ENCODE assay signal across 29 cellular contexts in the genomic region with DNA sequence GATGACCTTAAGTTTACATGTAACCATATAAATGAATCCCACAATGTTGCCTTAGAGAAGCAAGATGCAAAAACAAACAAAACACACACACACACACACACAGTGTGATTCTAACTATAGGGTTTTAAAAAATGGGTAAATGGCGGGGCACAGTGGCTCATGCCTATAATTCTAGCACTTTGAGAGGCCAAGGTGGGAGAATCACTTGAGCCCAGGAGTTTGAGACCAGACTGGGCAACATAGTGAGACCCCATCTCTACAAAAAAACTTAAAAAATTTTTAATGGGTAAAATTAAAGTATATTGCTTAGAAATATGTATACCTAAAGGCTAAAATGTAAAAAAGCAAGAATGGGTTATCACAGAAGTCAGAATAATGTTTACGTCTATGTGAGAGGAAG. TPM values are rescaled to one million over a fixed set of nuclear protein-coding genes. Genes with fewer than 3 reads are reported as not detected.
"Had no signal": no experiment of that assay in that cellular context is flagged by ENCODE, and none has a peak within 500 bp of the region (broad histone marks: within the 10 kb centered on the region; RNA-seq: fewer than 3 reads in every experiment).

No MANE protein-coding gene starts in this region.

- H3K27ac Mint-ChIP-seq: natural killer cell; nephron; neural progenitor cell; progenitor cell of endocrine pancreas; stimulated activated effector memory CD8-positive, alpha-beta T cell treated with anti-CD3 and anti-CD28 coated beads, Interleukin-12 subunit alpha, Interleukin-12 subunit beta, amount 100 ng/mL, for 72 hours; stimulated activated naive CD8-positive, alpha-beta T cell treated with anti-CD3 and anti-CD28 coated beads, Interleukin-15, amount 100 ng/mL, for 72 hours; type B pancreatic cell had no signal

- H2AFZ ChIP-seq: neural progenitor cell, parathyroid adenoma had no signal

- FAIRE-seq: small intestine had no signal

- H3K27me3 ChIP-seq: neural progenitor cell, ovary, right lobe of liver, sigmoid colon, suprapubic skin, testis, tibial artery, transverse colon, upper lobe of right lung, uterus had no signal

- H3K9me3 ChIP-seq: ovary, psoas muscle, right lobe of liver, sigmoid colon, suprapubic skin, testis, tibial artery, transverse colon, upper lobe of right lung, uterus had no signal

- H3K4me1 Mint-ChIP-seq: nephron, neural progenitor cell had no signal

- H3K79me2 ChIP-seq: parathyroid adenoma had no signal

- ATAC-seq: natural killer cell; psoas muscle; right cardiac atrium; right lobe of liver; stimulated activated effector memory CD8-positive, alpha-beta T cell treated with anti-CD3 and anti-CD28 coated beads, Interleukin-12 subunit alpha, Interleukin-12 subunit beta, amount 100 ng/mL, for 72 hours; stimulated activated naive CD8-positive, alpha-beta T cell treated with anti-CD3 and anti-CD28 coated beads, Interleukin-15, amount 100 ng/mL, for 72 hours; stimulated activated naive CD8-positive, alpha-beta T cell treated with anti-CD3 and anti-CD28 coated beads, Interleukin-15, Interleukin-2, amounts not matched to agents 100 U/mL and 50 U/mL, for 24 hours; upper lobe of right lung had no signal

- DNase-seq: natural killer cell; occipital lobe; ovary; posterior cingulate gyrus; psoas muscle; right lobe of liver; sigmoid colon; small intestine; stimulated activated CD4-positive, alpha-beta T cell treated with anti-CD3 and anti-CD28 coated beads, Interleukin-15, amount 100 ng/mL, for 24 hours; stimulated activated CD4-positive, alpha-beta T cell treated with anti-CD3 and anti-CD28 coated beads, Interleukin-2, amount 100 ng/mL, for 24 hours; stimulated activated CD4-positive, alpha-beta T cell treated with anti-CD3 and anti-CD28 coated beads, Interleukin-2, amount 100 ng/mL, for 48 hours; stimulated activated CD4-positive, alpha-beta T cell treated with anti-CD3 and anti-CD28 coated beads, Interleukin-4, amount 100 ng/mL, for 24 hours; stimulated activated naive CD4-positive, alpha-beta T cell; stimulated activated naive CD8-positive, alpha-beta T cell treated with anti-CD3 and anti-CD28 coated beads, Interleukin-15, amount 100 ng/mL, for 72 hours; stimulated activated naive CD8-positive, alpha-beta T cell treated with anti-CD3 and anti-CD28 coated beads, Interleukin-15, Interleukin-2, amounts not matched to agents 100 U/mL and 50 U/mL, for 24 hours; substantia nigra; testis; tibial artery; transverse colon; upper lobe of right lung; uterus had no signal

- H3K36me3 Mint-ChIP-seq: natural killer cell; neural progenitor cell; stimulated activated effector memory CD8-positive, alpha-beta T cell treated with anti-CD3 and anti-CD28 coated beads, Interleukin-12 subunit alpha, Interleukin-12 subunit beta, amount 100 ng/mL, for 72 hours; type B pancreatic cell had no signal

- H3K27ac ChIP-seq: neural progenitor cell, ovary, parathyroid adenoma, psoas muscle, right lobe of liver, sigmoid colon, suprapubic skin, testis, tibial artery, transverse colon, upper lobe of right lung, uterus had no signal

- H3K9ac ChIP-seq: neural progenitor cell, parathyroid adenoma had no signal

- H3K36me3 ChIP-seq: neural progenitor cell, ovary, sigmoid colon, suprapubic skin, tibial artery, transverse colon, upper lobe of right lung, uterus had no signal

- H3K4me3 Mint-ChIP-seq: nephron; neural progenitor cell; stimulated activated effector memory CD8-positive, alpha-beta T cell treated with anti-CD3 and anti-CD28 coated beads, Interleukin-12 subunit alpha, Interleukin-12 subunit beta, amount 100 ng/mL, for 72 hours; stimulated activated naive CD8-positive, alpha-beta T cell treated with anti-CD3 and anti-CD28 coated beads, Interleukin-15, amount 100 ng/mL, for 72 hours; type B pancreatic cell had no signal

- H3K9me3 Mint-ChIP-seq: natural killer cell; nephron; neural progenitor cell; stimulated activated effector memory CD8-positive, alpha-beta T cell treated with anti-CD3 and anti-CD28 coated beads, Interleukin-12 subunit alpha, Interleukin-12 subunit beta, amount 100 ng/mL, for 72 hours; type B pancreatic cell had no signal

- H3K27me3 Mint-ChIP-seq: progenitor cell of endocrine pancreas, type B pancreatic cell had no signal

- H3K4me1 ChIP-seq: neural progenitor cell, parathyroid adenoma, psoas muscle, right lobe of liver, sigmoid colon, suprapubic skin, testis, tibial artery, transverse colon, upper lobe of right lung, uterus had no signal

- H3K4me3 ChIP-seq: neural progenitor cell, ovary, psoas muscle, right lobe of liver, sigmoid colon, suprapubic skin, testis, tibial artery, transverse colon, upper lobe of right lung, uterus had no signal

- H3K4me2 ChIP-seq: neural progenitor cell had no signal

RNA-seq across cellular contexts. Expression of a gene that starts 15.8 kb away (rescaled TPM):
- total RNA-seq: progenitor cell of endocrine pancreas had no signal
